Comparison of ENCODE assay signal across 1 cellular context in the genomic region with DNA sequence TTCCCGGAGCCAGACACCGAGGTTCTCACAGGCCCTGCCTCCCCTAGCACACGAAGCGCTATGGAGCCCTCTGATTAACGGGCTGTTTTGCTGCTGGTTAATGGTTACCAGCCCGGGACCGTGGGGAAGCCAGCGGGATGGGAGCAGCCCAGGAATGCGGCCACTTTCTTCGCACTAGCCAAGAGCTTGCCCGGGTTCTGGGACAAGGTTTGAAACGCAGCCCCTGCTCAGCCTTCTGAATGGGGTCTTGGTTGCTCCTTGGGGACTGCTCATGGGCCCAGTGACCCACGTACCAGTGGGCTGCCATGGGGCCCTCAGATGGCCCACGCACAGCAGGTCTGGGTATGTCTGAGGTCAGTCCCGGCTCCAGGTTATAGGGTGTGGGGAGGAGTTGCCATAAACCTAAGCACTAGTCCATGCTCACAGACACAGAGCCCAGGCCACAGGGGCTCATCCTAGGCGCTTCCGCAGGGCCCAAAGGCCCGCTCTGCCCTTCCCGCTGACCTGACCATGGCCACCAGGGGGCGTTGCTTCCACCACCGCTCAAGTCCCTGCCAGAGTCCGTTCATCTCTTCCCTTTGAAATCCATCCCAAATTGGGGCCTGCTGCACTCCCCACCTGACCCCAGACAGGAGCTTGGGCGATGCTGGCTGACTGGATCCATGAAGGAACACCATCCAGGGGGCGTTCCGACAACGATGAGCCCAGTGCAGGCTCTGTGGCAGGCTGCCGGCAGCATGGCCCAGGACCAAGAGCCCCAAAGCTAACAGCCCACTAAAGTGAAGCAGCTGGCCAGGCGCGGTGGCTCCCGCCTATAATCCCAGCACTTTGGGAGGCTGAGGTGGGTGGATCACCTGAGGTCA.
TF ChIP-seq lines count a peak whose summit lies in the region.

No MANE protein-coding gene starts in this region.

TF ChIP-seq in HepG2, 621 proteins besides CTCF, POLR2A, EP300 and RAD21 (continued from another document and continues in another):
- no peak for TF ChIP-seq ATF4 (CRISPR knock-in tag; IDR thresholded peaks at IDR 0.05)
- 0 out of 2 replicates have a peak, but pooled peaks have one; percentile 15 for TF ChIP-seq NCOA2 (CRISPR knock-in tag; IDR thresholded peaks at IDR 0.05)
- no peak for TF ChIP-seq LBX2 (CRISPR knock-in tag; IDR thresholded peaks at IDR 0.05; ENCODE audit: borderline replicate concordance)
- no peak for TF ChIP-seq SMAD9 (CRISPR knock-in tag; IDR thresholded peaks at IDR 0.05)
- TF ChIP-seq IRF2 (CRISPR knock-in tag; IDR thresholded peaks at IDR 0.05): peak; percentile 15; the same call in 1 of the 2 replicates
- TF ChIP-seq ZNF792 (CRISPR knock-in tag; IDR thresholded peaks at IDR 0.05): 0 out of 2 replicates have a peak, but pooled peaks have one; percentile 13
- no peak for TF ChIP-seq ZNF121 (CRISPR knock-in tag; IDR thresholded peaks at IDR 0.05)
- TF ChIP-seq CHD2 (IDR thresholded peaks at IDR 0.05; ENCODE audit: low read depth, low read length): no peak
- TF ChIP-seq BORCS8-MEF2B (CRISPR knock-in tag; IDR thresholded peaks at IDR 0.05): 0 out of 2 replicates have a peak, but pooled peaks have one; percentile 38
- TF ChIP-seq ERF (CRISPR knock-in tag; IDR thresholded peaks at IDR 0.05): peak; percentile 41; the same call in 1 of the 2 replicates
- TF ChIP-seq MTERF4 (CRISPR knock-in tag; IDR thresholded peaks at IDR 0.05): 0 out of 2 replicates have a peak, but pooled peaks have one; percentile 12
- no peak; the same call in 1 of the 2 replicates for TF ChIP-seq TAF1 (CRISPR knock-in tag; IDR thresholded peaks at IDR 0.05)
- no peak for TF ChIP-seq ZNF10 (CRISPR knock-in tag; IDR thresholded peaks at IDR 0.05; ENCODE audit: borderline replicate concordance, low read depth)
- TF ChIP-seq ZNF766 (CRISPR knock-in tag; IDR thresholded peaks at IDR 0.05; ENCODE audit: borderline replicate concordance): no peak
- no peak for TF ChIP-seq ISL2 (CRISPR knock-in tag; IDR thresholded peaks at IDR 0.05)
- TF ChIP-seq, protein P1, sequence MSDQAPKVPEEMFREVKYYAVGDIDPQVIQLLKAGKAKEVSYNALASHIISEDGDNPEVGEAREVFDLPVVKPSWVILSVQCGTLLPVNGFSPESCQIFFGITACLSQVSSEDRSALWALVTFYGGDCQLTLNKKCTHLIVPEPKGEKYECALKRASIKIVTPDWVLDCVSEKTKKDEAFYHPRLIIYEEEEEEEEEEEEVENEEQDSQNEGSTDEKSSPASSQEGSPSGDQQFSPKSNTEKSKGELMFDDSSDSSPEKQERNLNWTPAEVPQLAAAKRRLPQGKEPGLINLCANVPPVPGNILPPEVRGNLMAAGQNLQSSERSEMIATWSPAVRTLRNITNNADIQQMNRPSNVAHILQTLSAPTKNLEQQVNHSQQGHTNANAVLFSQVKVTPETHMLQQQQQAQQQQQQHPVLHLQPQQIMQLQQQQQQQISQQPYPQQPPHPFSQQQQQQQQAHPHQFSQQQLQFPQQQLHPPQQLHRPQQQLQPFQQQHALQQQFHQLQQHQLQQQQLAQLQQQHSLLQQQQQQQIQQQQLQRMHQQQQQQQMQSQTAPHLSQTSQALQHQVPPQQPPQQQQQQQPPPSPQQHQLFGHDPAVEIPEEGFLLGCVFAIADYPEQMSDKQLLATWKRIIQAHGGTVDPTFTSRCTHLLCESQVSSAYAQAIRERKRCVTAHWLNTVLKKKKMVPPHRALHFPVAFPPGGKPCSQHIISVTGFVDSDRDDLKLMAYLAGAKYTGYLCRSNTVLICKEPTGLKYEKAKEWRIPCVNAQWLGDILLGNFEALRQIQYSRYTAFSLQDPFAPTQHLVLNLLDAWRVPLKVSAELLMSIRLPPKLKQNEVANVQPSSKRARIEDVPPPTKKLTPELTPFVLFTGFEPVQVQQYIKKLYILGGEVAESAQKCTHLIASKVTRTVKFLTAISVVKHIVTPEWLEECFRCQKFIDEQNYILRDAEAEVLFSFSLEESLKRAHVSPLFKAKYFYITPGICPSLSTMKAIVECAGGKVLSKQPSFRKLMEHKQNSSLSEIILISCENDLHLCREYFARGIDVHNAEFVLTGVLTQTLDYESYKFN (CRISPR knock-in tag; conservative IDR thresholded peaks at IDR 0.05): peak; percentile 31; the same call in 1 of the 2 replicates
- no peak for TF ChIP-seq ZBTB8A (CRISPR knock-in tag; IDR thresholded peaks at IDR 0.05; ENCODE audit: borderline replicate concordance, low read depth)
- TF ChIP-seq, protein P2, sequence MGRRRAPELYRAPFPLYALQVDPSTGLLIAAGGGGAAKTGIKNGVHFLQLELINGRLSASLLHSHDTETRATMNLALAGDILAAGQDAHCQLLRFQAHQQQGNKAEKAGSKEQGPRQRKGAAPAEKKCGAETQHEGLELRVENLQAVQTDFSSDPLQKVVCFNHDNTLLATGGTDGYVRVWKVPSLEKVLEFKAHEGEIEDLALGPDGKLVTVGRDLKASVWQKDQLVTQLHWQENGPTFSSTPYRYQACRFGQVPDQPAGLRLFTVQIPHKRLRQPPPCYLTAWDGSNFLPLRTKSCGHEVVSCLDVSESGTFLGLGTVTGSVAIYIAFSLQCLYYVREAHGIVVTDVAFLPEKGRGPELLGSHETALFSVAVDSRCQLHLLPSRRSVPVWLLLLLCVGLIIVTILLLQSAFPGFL (CRISPR knock-in tag; IDR thresholded peaks at IDR 0.05): no peak
- TF ChIP-seq ZBTB43 (CRISPR knock-in tag; conservative IDR thresholded peaks at IDR 0.05): no peak
- TF ChIP-seq, protein P3, sequence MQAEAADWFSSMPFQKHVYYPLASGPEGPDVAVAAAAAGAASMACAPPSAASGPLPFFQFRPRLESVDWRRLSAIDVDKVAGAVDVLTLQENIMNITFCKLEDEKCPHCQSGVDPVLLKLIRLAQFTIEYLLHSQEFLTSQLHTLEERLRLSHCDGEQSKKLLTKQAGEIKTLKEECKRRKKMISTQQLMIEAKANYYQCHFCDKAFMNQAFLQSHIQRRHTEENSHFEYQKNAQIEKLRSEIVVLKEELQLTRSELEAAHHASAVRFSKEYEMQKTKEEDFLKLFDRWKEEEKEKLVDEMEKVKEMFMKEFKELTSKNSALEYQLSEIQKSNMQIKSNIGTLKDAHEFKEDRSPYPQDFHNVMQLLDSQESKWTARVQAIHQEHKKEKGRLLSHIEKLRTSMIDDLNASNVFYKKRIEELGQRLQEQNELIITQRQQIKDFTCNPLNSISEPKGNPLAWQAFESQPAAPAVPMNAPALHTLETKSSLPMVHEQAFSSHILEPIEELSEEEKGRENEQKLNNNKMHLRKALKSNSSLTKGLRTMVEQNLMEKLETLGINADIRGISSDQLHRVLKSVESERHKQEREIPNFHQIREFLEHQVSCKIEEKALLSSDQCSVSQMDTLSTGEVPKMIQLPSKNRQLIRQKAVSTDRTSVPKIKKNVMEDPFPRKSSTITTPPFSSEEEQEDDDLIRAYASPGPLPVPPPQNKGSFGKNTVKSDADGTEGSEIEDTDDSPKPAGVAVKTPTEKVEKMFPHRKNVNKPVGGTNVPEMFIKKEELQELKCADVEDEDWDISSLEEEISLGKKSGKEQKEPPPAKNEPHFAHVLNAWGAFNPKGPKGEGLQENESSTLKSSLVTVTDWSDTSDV (CRISPR knock-in tag; IDR thresholded peaks at IDR 0.05): 0 out of 2 replicates have a peak, but pooled peaks have one; percentile 55
- no peak for TF ChIP-seq ISX (CRISPR knock-in tag; conservative IDR thresholded peaks at IDR 0.05)
- TF ChIP-seq ARID2 (CRISPR knock-in tag; IDR thresholded peaks at IDR 0.05; ENCODE audit: borderline replicate concordance): no peak
- TF ChIP-seq ZNF652 (CRISPR knock-in tag; IDR thresholded peaks at IDR 0.05; ENCODE audit: borderline replicate concordance, low read depth): no peak
- TF ChIP-seq BCL3 (CRISPR knock-in tag; IDR thresholded peaks at IDR 0.05): peak; percentile 70; the same call in 1 of the 2 replicates
- TF ChIP-seq ZNF468 (CRISPR knock-in tag; IDR thresholded peaks at IDR 0.05): no peak
- TF ChIP-seq, protein P4, sequence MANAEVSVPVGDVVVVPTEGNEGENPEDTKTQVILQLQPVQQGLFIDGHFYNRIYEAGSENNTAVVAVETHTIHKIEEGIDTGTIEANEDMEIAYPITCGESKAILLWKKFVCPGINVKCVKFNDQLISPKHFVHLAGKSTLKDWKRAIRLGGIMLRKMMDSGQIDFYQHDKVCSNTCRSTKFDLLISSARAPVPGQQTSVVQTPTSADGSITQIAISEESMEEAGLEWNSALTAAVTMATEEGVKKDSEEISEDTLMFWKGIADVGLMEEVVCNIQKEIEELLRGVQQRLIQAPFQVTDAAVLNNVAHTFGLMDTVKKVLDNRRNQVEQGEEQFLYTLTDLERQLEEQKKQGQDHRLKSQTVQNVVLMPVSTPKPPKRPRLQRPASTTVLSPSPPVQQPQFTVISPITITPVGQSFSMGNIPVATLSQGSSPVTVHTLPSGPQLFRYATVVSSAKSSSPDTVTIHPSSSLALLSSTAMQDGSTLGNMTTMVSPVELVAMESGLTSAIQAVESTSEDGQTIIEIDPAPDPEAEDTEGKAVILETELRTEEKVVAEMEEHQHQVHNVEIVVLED (CRISPR knock-in tag; IDR thresholded peaks at IDR 0.05; ENCODE audit: borderline replicate concordance): peak; percentile 44; the same call in 1 of the 2 replicates
- peak; percentile 61; the same call in 1 of the 2 replicates for TF ChIP-seq ZNF547 (CRISPR knock-in tag; IDR thresholded peaks at IDR 0.05)
- TF ChIP-seq ZGPAT (CRISPR knock-in tag; IDR thresholded peaks at IDR 0.05): peak; percentile 14; the same call in 1 of the 2 replicates
- TF ChIP-seq, protein P5, sequence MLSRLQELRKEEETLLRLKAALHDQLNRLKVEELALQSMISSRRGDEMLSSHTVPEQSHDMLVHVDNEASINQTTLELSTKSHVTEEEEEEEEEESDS (CRISPR knock-in tag; IDR thresholded peaks at IDR 0.05; ENCODE audit: borderline replicate concordance): no peak
- 0 out of 2 replicates have a peak, but pooled peaks have one; percentile 8 for TF ChIP-seq KDM3A (CRISPR knock-in tag; IDR thresholded peaks at IDR 0.05; ENCODE audit: low read depth)
- no peak for TF ChIP-seq SUZ12 (IDR thresholded peaks at IDR 0.05; ENCODE audit: low read depth, low read length)
- TF ChIP-seq JDP2 (CRISPR knock-in tag; IDR thresholded peaks at IDR 0.05; ENCODE audit: borderline replicate concordance): no peak
- TF ChIP-seq, protein P6, sequence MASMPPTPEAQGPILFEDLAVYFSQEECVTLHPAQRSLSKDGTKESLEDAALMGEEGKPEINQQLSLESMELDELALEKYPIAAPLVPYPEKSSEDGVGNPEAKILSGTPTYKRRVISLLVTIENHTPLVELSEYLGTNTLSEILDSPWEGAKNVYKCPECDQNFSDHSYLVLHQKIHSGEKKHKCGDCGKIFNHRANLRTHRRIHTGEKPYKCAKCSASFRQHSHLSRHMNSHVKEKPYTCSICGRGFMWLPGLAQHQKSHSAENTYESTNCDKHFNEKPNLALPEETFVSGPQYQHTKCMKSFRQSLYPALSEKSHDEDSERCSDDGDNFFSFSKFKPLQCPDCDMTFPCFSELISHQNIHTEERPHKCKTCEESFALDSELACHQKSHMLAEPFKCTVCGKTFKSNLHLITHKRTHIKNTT (CRISPR knock-in tag; IDR thresholded peaks at IDR 0.05): no peak
